1 cellular context compared by ENCODE assay signal in genomic region chr2:96869824-96870630, GRCh38.
A peak's percentile ranks its signal among the peaks of the same experiment; 100 is the strongest.
TF ChIP-seq lines count a peak whose summit lies in the region.

Gene SEMA4C, minus strand, starts transcription at chr2:96870080. Its CDS starts 2,194 bp downstream, at chr2:96867886.

TF ChIP-seq in WTC11, 78 proteins besides CTCF, POLR2A, EP300 and RAD21 (continued from another document):
- 0 out of 2 replicates have a peak, but pooled peaks have one; percentile 39 for TF ChIP-seq FOXP4 (CRISPR knock-in tag; IDR thresholded peaks at IDR 0.05)
- peak; percentile 73 for TF ChIP-seq ZNF423 (CRISPR knock-in tag; IDR thresholded peaks at IDR 0.05)
